ENCODE assay signal across 1 cellular context in genomic region chr7:138887872-138888656, GRCh38.
TF ChIP-seq lines count a peak whose summit lies in the region.

No MANE protein-coding gene starts in this region.

TF ChIP-seq in liver, 16 proteins besides CTCF, POLR2A, EP300 and RAD21:
- TF ChIP-seq SP1 (IDR thresholded peaks at IDR 0.05) (no peak), RXRA (IDR thresholded peaks at IDR 0.05) (peak; percentile 19 to 27)
